In genomic region chr3:94862703-94863102, GRCh38 we compare ENCODE assay signal across 8 cellular contexts.
DNase-seq lines count a peak whose midpoint lies in the region; ATAC-seq lines count a peak whose summit lies in the region.

No MANE protein-coding gene starts in this region.

- DNase-seq in RPMI7951 (ENCODE audit: low read depth) (peak; percentile 3), iris pigment epithelial cell (ENCODE audit: low read depth) (peak; percentile 30), activated T-cell treated with anti-CD3 and anti-CD28 coated beads for 4 hours (no peak)
- no peak for DNase-seq in stimulated activated CD4-positive, alpha-beta T cell treated with anti-CD3 and anti-CD28 coated beads, Interleukin-4, amount 100 ng/mL, for 1 hour

- ATAC-seq in GM18498 (IDR thresholded peaks at IDR 0.05; ENCODE audit: unreplicated experiment) (peak; percentile 73), HG03175 (IDR thresholded peaks at IDR 0.05; ENCODE audit: unreplicated experiment) (peak; percentile 62), GM21737 (IDR thresholded peaks at IDR 0.05; ENCODE audit: unreplicated experiment) (no peak), HG03025 (IDR thresholded peaks at IDR 0.05; ENCODE audit: low FRiP score, unreplicated experiment) (no peak)

Comparison
In these comparisons a context has a peak if more than half of its experiments do, and no peak if none do; other contexts are left out.
1. ATAC-seq: peak in GM18498 (single experiment) and HG03175 (single experiment); none in GM21737 (single experiment) and HG03025 (single experiment).
2. DNase-seq: peak in RPMI7951 (single experiment) and iris pigment epithelial cell (single experiment); none in stimulated activated CD4-positive, alpha-beta T cell treated with anti-CD3 and anti-CD28 coated beads, Interleukin-4, amount 100 ng/mL, for 1 hour (single experiment) and activated T-cell treated with anti-CD3 and anti-CD28 coated beads for 4 hours (single experiment).